ENCODE assay signal across 22 cellular contexts in genomic region chr4:112970903-112971302, GRCh38.
A peak's percentile ranks its signal among the peaks of the same experiment; 100 is the strongest.
DNase-seq lines count a peak whose midpoint lies in the region; ATAC-seq, FAIRE-seq and TF ChIP-seq lines count a peak whose summit lies in the region.
"Had no signal": no experiment of that assay in that cellular context is flagged by ENCODE, and none has a peak within 500 bp of the region (broad histone marks: within the 10 kb centered on the region; RNA-seq: fewer than 3 reads in every experiment).

No MANE protein-coding gene starts in this region.

- no peak overlapping the region for H2BK120ac ChIP-seq in IMR-90 (ENCODE audit: low read depth, low read length)

- H3K27ac ChIP-seq in IMR-90 (ENCODE audit: insufficient read depth, low read length) (no peak overlapping the region), pancreas (no peak overlapping the region), right cardiac atrium (ENCODE audit: low read length) (no peak overlapping the region)
- H3K27ac ChIP-seq: BLaER1, C4-2B, GM23248 had no signal

- no peaks in the 10 kb centered on the region for H3K4me1 Mint-ChIP-seq in endothelial cell (ENCODE audit: unreplicated experiment)
- H3K4me1 Mint-ChIP-seq: B cell; CD4-positive, CD25-positive, alpha-beta regulatory T cell had no signal

- H2AK9ac ChIP-seq in IMR-90 (replicated peaks; ENCODE audit: low read depth, low read length, poor library complexity): no peak overlapping the region

- H3K4ac ChIP-seq in IMR-90 (ENCODE audit: low read depth, low read length): no peak overlapping the region

- H3K36me3 ChIP-seq in IMR-90 (ENCODE audit: control insufficient read depth, insufficient read depth, low read length): no peaks in the 10 kb centered on the region
- no peaks in the 10 kb centered on the region for H3K36me3 ChIP-seq in pancreas
- H3K36me3 ChIP-seq: BLaER1 had no signal

- H3K27me3 Mint-ChIP-seq in endothelial cell (ENCODE audit: unreplicated experiment): no peaks in the 10 kb centered on the region
- H3K27me3 Mint-ChIP-seq: B cell; CD4-positive, CD25-positive, alpha-beta regulatory T cell had no signal

- no peak overlapping the region for H3K23ac ChIP-seq in IMR-90 (ENCODE audit: low read depth, low read length)

- no peak overlapping the region for H2BK15ac ChIP-seq in IMR-90 (ENCODE audit: low read depth, low read length)

- H2AFZ ChIP-seq in IMR-90 (replicated peaks; ENCODE audit: low read length, poor library complexity): no peak overlapping the region
- H2AFZ ChIP-seq: GM23248 had no signal

- intact Hi-C loops in IMR-90 (cut with micrococcal nuclease) (no loop called here), pancreas (cut with DNase I) (no loop called here), right cardiac atrium (cut with DNase I) (no loop called here)

- in situ Hi-C loops in IMR-90 (cut with MboI; ENCODE audit: low sequenced_read_pairs): no loop called here

- dilution Hi-C loops in IMR-90 (cut with HindIII; ENCODE audit: low sequenced_read_pairs, unreplicated experiment): no loop called here

- no peak overlapping the region for H2AK5ac ChIP-seq in IMR-90 (ENCODE audit: low read depth, low read length)

- H3K27me3 ChIP-seq in IMR-90 (ENCODE audit: control insufficient read depth, insufficient read depth, low read length): no peaks in the 10 kb centered on the region
- H3K27me3 ChIP-seq in pancreas: no peaks in the 10 kb centered on the region
- H3K27me3 ChIP-seq in right cardiac atrium (ENCODE audit: control insufficient read depth, insufficient read depth): no peaks in the 10 kb centered on the region
- H3K27me3 ChIP-seq: BLaER1 had no signal

- H4K91ac ChIP-seq in IMR-90 (ENCODE audit: insufficient read depth, low read depth, low read length): no peak overlapping the region

- CTCF ChIA-PET in IMR-90 (lab: Yijun Ruan, JAX): interaction anchor here (1.0 kb wide), 1 partner anchor 20 kb away, joined by 3 read pairs; no protein-coding TSS in a partner anchor

- no peaks in the 10 kb centered on the region for H3K4me1 ChIP-seq in IMR-90 (ENCODE audit: control insufficient read depth, insufficient read depth, low read length)
- H3K4me1 ChIP-seq in pancreas: no peaks in the 10 kb centered on the region
- no peaks in the 10 kb centered on the region for H3K4me1 ChIP-seq in right cardiac atrium (ENCODE audit: control insufficient read depth, insufficient read depth, low read length)
- H3K4me1 ChIP-seq: Caco-2 had no signal

- H3K9ac ChIP-seq in IMR-90 (ENCODE audit: low read depth, low read length): no peak overlapping the region
- H3K9ac ChIP-seq: BLaER1, GM23248 had no signal

- TF ChIP-seq RAD21 in IMR-90 (IDR thresholded peaks at IDR 0.05; ENCODE audit: low read length): no peak

- H3K27ac Mint-ChIP-seq in endothelial cell (ENCODE audit: unreplicated experiment): no peak overlapping the region
- H3K27ac Mint-ChIP-seq: B cell; CD4-positive, CD25-positive, alpha-beta regulatory T cell; CD8-positive, alpha-beta T cell; H9 had no signal

- no peaks in the 10 kb centered on the region for H3K36me3 Mint-ChIP-seq in endothelial cell (ENCODE audit: low read depth, unreplicated experiment)
- H3K36me3 Mint-ChIP-seq: CD4-positive, CD25-positive, alpha-beta regulatory T cell; CD8-positive, alpha-beta T cell had no signal

- POLR2A ChIA-PET in IMR-90 (lab: Charles Lee; ENCODE audit: unreplicated experiment): no interaction called here

- no peak overlapping the region for H4K5ac ChIP-seq in IMR-90 (ENCODE audit: low read depth, low read length)

- no TSS peak for BruUV-seq in IMR-90 (replicated peaks; lab: Mats Ljungman, UMichigan)

- H3K14ac ChIP-seq in IMR-90 (replicated peaks; ENCODE audit: low read depth, low read length): no peak overlapping the region

- H4K8ac ChIP-seq in IMR-90 (ENCODE audit: low read depth in 2 of 2, low read length in 2 of 2): no peak overlapping the region

- TF ChIP-seq POLR2A in IMR-90 (IDR thresholded peaks at IDR 0.05; ENCODE audit: low read depth, low read length): no peak

- no peaks in the 10 kb centered on the region for H3K79me1 ChIP-seq in IMR-90 (ENCODE audit: low read depth in 1 of 2, low read length in 2 of 2)

- no peak overlapping the region for H3K56ac ChIP-seq in IMR-90 (ENCODE audit: extremely low read depth, insufficient read depth, low read length)

- FAIRE-seq in A204.1 (lab: Jason Lieb, UNC): peak; percentile 71
- peak; percentile 70 for FAIRE-seq in endometrium (lab: Jason Lieb, UNC)
- FAIRE-seq in pancreas (lab: Jason Lieb, UNC): peak; percentile 5
- FAIRE-seq: G401.6, GM12892, GM19239 had no signal

- H4K20me1 ChIP-seq in IMR-90 (ENCODE audit: insufficient read depth, low read length): no peaks in the 10 kb centered on the region
- H4K20me1 ChIP-seq: BLaER1 had no signal

- no peak for DNase-seq in IMR-90
- no peak for DNase-seq in pancreas
- no peak for DNase-seq in endothelial cell (ENCODE audit: low spot score)
- DNase-seq in right cardiac atrium: no peak
- DNase-seq in stimulated activated naive CD4-positive, alpha-beta T cell treated with Interleukin-2 at 50 U/mL for 16 hours (lab: John Stamatoyannopoulos, UW): no peak
- DNase-seq: 8988T; Caco-2; CD4-positive, CD25-positive, alpha-beta regulatory T cell; CD8-positive, alpha-beta T cell; DMS153; DND-41; GM23248; H9 had no signal

- H3K9me3 ChIP-seq in IMR-90 (ENCODE audit: control insufficient read depth, insufficient read depth, low read length): no peaks in the 10 kb centered on the region
- no peaks in the 10 kb centered on the region for H3K9me3 ChIP-seq in pancreas
- no peaks in the 10 kb centered on the region for H3K9me3 ChIP-seq in right cardiac atrium (ENCODE audit: control insufficient read depth, low read length)
- H3K9me3 ChIP-seq: BLaER1, Caco-2 had no signal

- no CpG with 5 or more reads among the region's 2 CpGs for WGBS in IMR-90 (ENCODE audit: extremely low coverage in 2 of 2, insufficient read length in 1 of 2), 2 experiments
- WGBS in pancreas, 2 donors: 81 to 90% methylated on average over 2 of the region's 2 CpGs
- WGBS in right cardiac atrium: 97% methylated on average over 2 of the region's 2 CpGs

- H3K18ac ChIP-seq in IMR-90 (ENCODE audit: low read depth, low read length): no peak overlapping the region

- H3K4me3 Mint-ChIP-seq in endothelial cell (ENCODE audit: unreplicated experiment): no peak overlapping the region
- H3K4me3 Mint-ChIP-seq: B cell; CD4-positive, CD25-positive, alpha-beta regulatory T cell; CD8-positive, alpha-beta T cell; H9 had no signal

- H3K4me3 ChIP-seq in IMR-90 (ENCODE audit: insufficient read depth, low read depth, low read length): no peak overlapping the region
- no peak overlapping the region for H3K4me3 ChIP-seq in pancreas
- no peak overlapping the region for H3K4me3 ChIP-seq in right cardiac atrium (ENCODE audit: low read length)
- H3K4me3 ChIP-seq: BLaER1, GM23248 had no signal

- H3K9me3 Mint-ChIP-seq in endothelial cell (ENCODE audit: unreplicated experiment): no peaks in the 10 kb centered on the region
- H3K9me3 Mint-ChIP-seq: CD4-positive, CD25-positive, alpha-beta regulatory T cell; CD8-positive, alpha-beta T cell; H9 had no signal

- no peak for ATAC-seq in IMR-90 (ENCODE audit: low read depth)
- ATAC-seq in pancreas: no peak
- ATAC-seq in right cardiac atrium: no peak
- ATAC-seq: CD8-positive, alpha-beta T cell; HCT116 had no signal

- H2BK5ac ChIP-seq in IMR-90 (ENCODE audit: low read depth, low read length, poor library complexity, severe bottlenecking): no peak overlapping the region

- H3K4me2 ChIP-seq in IMR-90 (ENCODE audit: low read depth, low read length): no peak overlapping the region
- H3K4me2 ChIP-seq: BLaER1 had no signal

- H3K9me1 ChIP-seq in IMR-90 (ENCODE audit: insufficient read depth, low read length): no peaks in the 10 kb centered on the region

- TF ChIP-seq CTCF in IMR-90 (conservative IDR thresholded peaks at IDR 0.05; ENCODE audit: low read depth, low read length) (no peak), pancreas (IDR thresholded peaks at IDR 0.05) (no peak), endothelial cell (IDR thresholded peaks at IDR 0.05; ENCODE audit: unreplicated experiment) (no peak)

- H2BK20ac ChIP-seq in IMR-90 (ENCODE audit: low read depth, low read length): no peak overlapping the region

TF ChIP-seq in IMR-90, 13 proteins besides CTCF, POLR2A, EP300 and RAD21:
- no peak for TF ChIP-seq RFX5 (IDR thresholded peaks at IDR 0.05; ENCODE audit: low read depth, low read length)
- TF ChIP-seq MAFK (IDR thresholded peaks at IDR 0.05; ENCODE audit: low read depth, low read length): peak; percentile 97
